ENCODE assay signal across 19 cellular contexts in the genomic region with DNA sequence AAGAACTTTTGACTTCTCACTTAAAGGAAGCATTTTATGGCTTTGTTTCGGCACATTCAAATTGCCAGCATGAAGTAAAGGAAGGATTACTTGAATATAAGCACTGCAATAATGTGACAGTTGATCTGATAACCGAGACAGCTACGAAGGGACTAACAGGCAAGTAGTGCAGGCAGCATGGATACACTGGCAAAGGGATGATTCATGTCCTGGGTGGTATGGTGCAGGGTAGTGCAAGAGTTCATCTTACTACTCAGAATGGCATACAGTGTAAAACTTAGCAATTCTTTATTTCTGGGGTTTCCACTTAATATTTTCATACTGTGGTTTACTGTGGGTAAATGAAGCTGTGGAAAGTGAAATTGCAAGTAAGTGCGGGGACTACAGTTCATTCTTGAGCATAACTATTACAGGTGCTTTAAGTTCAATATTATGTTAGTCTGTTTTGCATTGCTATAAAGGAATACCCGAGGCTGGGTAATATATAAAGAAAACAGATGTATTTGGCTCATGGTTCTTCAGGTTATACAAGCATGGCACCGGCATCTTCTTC.
DNase-seq lines count a peak whose midpoint lies in the region; ATAC-seq and TF ChIP-seq lines count a peak whose summit lies in the region.
"Had no signal": no experiment of that assay in that cellular context is flagged by ENCODE, and none has a peak within 500 bp of the region (broad histone marks: within the 10 kb centered on the region; RNA-seq: fewer than 3 reads in every experiment).

No MANE protein-coding gene starts in this region.

- H3K4me3 ChIP-seq in OCI-LY7 (ENCODE audit: low read depth, low read length, poor library complexity, severe bottlenecking) (no peak overlapping the region), smooth muscle cell (no peak overlapping the region)
- H3K4me3 ChIP-seq: hepatocyte had no signal

- H3K27me3 ChIP-seq in smooth muscle cell (ENCODE audit: low read depth): no peaks in the 10 kb centered on the region
- H3K27me3 ChIP-seq: hepatocyte had no signal

- WGBS in smooth muscle cell (ENCODE audit: low lambda C conversion rate): 62% methylated on average over 6 of the region's 6 CpGs

- H4K20me1 ChIP-seq in OCI-LY7 (ENCODE audit: insufficient read depth, low read length): no peaks in the 10 kb centered on the region
- no peaks in the 10 kb centered on the region for H4K20me1 ChIP-seq in smooth muscle cell (ENCODE audit: low read depth)

- H3K4me1 Mint-ChIP-seq in activated T-helper 1 cell treated with anti-CD3 and anti-CD28 coated beads, Interleukin-12 subunit alpha, Interleukin-12 subunit beta, Interleukin-2, Interleukin-4 antibody, amounts not matched to agents 30 ng/mL and 10 ng/mL and 1 ng/mL, durations not matched to agents 14 hours and 24 hours and 36 hours (ENCODE audit: low read depth): no peaks in the 10 kb centered on the region
- H3K4me1 Mint-ChIP-seq: activated B cell treated with CpG ODN at 0.5 μM for 24 hours; naive thymus-derived CD8-positive, alpha-beta T cell had no signal

- DNase-seq in OCI-LY7 (ENCODE audit: low spot score) (no peak), smooth muscle cell (lab: John Stamatoyannopoulos, UW; ENCODE audit: unreplicated experiment) (no peak), foreskin melanocyte (no peak), DMS153 (lab: John Stamatoyannopoulos, UW) (no peak)
- DNase-seq in activated T-helper 1 cell treated with anti-CD3 and anti-CD28 coated beads, Interleukin-12 subunit alpha, Interleukin-12 subunit beta, Interleukin-2, Interleukin-4 antibody, amounts not matched to agents 30 ng/mL and 10 ng/mL and 1 ng/mL, durations not matched to agents 14 hours and 24 hours and 36 hours (ENCODE audit: low spot score): no peak
- DNase-seq: activated B cell treated with CpG ODN at 0.5 μM for 24 hours; activated CD8-positive, alpha-beta memory T cell treated with anti-CD3 and anti-CD28 coated beads for 24 hours; caudate nucleus; effector CD8-positive, alpha-beta T cell; KBM-7; naive thymus-derived CD8-positive, alpha-beta T cell; NCI-H1105 treated with DMSO at 0.1 percent for 48 hours; NCI-H2171; small intestine; T-helper 2 cell had no signal

- H3K9ac ChIP-seq in smooth muscle cell (ENCODE audit: low read depth): no peak overlapping the region

- H3K4me3 Mint-ChIP-seq in activated T-helper 1 cell treated with anti-CD3 and anti-CD28 coated beads, Interleukin-12 subunit alpha, Interleukin-12 subunit beta, Interleukin-2, Interleukin-4 antibody, amounts not matched to agents 30 ng/mL and 10 ng/mL and 1 ng/mL, durations not matched to agents 14 hours and 24 hours and 36 hours: no peak overlapping the region
- H3K4me3 Mint-ChIP-seq: activated B cell treated with CpG ODN at 0.5 μM for 24 hours; naive thymus-derived CD8-positive, alpha-beta T cell had no signal

- H3K27ac ChIP-seq in OCI-LY7 (ENCODE audit: low read depth, low read length, poor library complexity, severe bottlenecking): no peak overlapping the region
- H3K27ac ChIP-seq in smooth muscle cell (ENCODE audit: low read depth): no peak overlapping the region
- H3K27ac ChIP-seq: hepatocyte had no signal

- ATAC-seq in GM18511 (IDR thresholded peaks at IDR 0.05; ENCODE audit: unreplicated experiment) (peak; percentile 47), HG02798 (IDR thresholded peaks at IDR 0.05; ENCODE audit: poor library complexity, unreplicated experiment) (peak; percentile 61)
- ATAC-seq: naive thymus-derived CD8-positive, alpha-beta T cell had no signal

- H3K27me3 Mint-ChIP-seq in activated T-helper 1 cell treated with anti-CD3 and anti-CD28 coated beads, Interleukin-12 subunit alpha, Interleukin-12 subunit beta, Interleukin-2, Interleukin-4 antibody, amounts not matched to agents 30 ng/mL and 10 ng/mL and 1 ng/mL, durations not matched to agents 14 hours and 24 hours and 36 hours (ENCODE audit: insufficient read depth): no peaks in the 10 kb centered on the region
- H3K27me3 Mint-ChIP-seq: activated B cell treated with CpG ODN at 0.5 μM for 24 hours; naive thymus-derived CD8-positive, alpha-beta T cell had no signal

- no peak overlapping the region for H3K27ac Mint-ChIP-seq in activated T-helper 1 cell treated with anti-CD3 and anti-CD28 coated beads, Interleukin-12 subunit alpha, Interleukin-12 subunit beta, Interleukin-2, Interleukin-4 antibody, amounts not matched to agents 30 ng/mL and 10 ng/mL and 1 ng/mL, durations not matched to agents 14 hours and 24 hours and 36 hours
- H3K27ac Mint-ChIP-seq: activated B cell treated with CpG ODN at 0.5 μM for 24 hours; activated T-helper 2 cell treated with anti-CD3 and anti-CD28 coated beads, Interferon-gamma antibody, Interleukin-2, Interleukin-4, amounts not matched to agents 10 μg/mL and 5 μg/mL and 100 μg/mL, durations not matched to agents 14 hours and 24 hours and 36 hours had no signal

- CTCF ChIA-PET in OCI-LY7 (lab: Charles Lee; ENCODE audit: unreplicated experiment): no interaction called here

- intact Hi-C loops in OCI-LY7 (cut with micrococcal nuclease; ENCODE audit: unreplicated experiment): no loop called here
- intact Hi-C loops in activated T-helper 1 cell treated with anti-CD3 and anti-CD28 coated beads, Interleukin-12 subunit alpha, Interleukin-12 subunit beta, Interleukin-2, Interleukin-4 antibody, amounts not matched to agents 30 ng/mL and 10 ng/mL and 1 ng/mL, durations not matched to agents 14 hours and 24 hours and 36 hours (cut with micrococcal nuclease): no loop called here

- no peaks in the 10 kb centered on the region for H3K36me3 Mint-ChIP-seq in activated T-helper 1 cell treated with anti-CD3 and anti-CD28 coated beads, Interleukin-12 subunit alpha, Interleukin-12 subunit beta, Interleukin-2, Interleukin-4 antibody, amounts not matched to agents 30 ng/mL and 10 ng/mL and 1 ng/mL, durations not matched to agents 14 hours and 24 hours and 36 hours (ENCODE audit: low read depth)
- H3K36me3 Mint-ChIP-seq: naive thymus-derived CD8-positive, alpha-beta T cell had no signal

- H3K79me2 ChIP-seq in OCI-LY7 (ENCODE audit: insufficient read depth, low read depth, low read length): no peaks in the 10 kb centered on the region
- H3K79me2 ChIP-seq in smooth muscle cell (ENCODE audit: low read depth): no peaks in the 10 kb centered on the region
- H3K79me2 ChIP-seq: hepatocyte had no signal

- H3K4me1 ChIP-seq in OCI-LY7 (ENCODE audit: insufficient read depth, low read length, poor library complexity, severe bottlenecking) (no peaks in the 10 kb centered on the region), smooth muscle cell (ENCODE audit: low read depth) (no peaks in the 10 kb centered on the region)

- H2AFZ ChIP-seq in OCI-LY7 (ENCODE audit: low read length): no peak overlapping the region
- peak overlapping the region; percentile 45 for H2AFZ ChIP-seq in smooth muscle cell (ENCODE audit: low read depth)
- H2AFZ ChIP-seq: hepatocyte had no signal

- no peaks in the 10 kb centered on the region for H3K9me3 Mint-ChIP-seq in activated T-helper 1 cell treated with anti-CD3 and anti-CD28 coated beads, Interleukin-12 subunit alpha, Interleukin-12 subunit beta, Interleukin-2, Interleukin-4 antibody, amounts not matched to agents 30 ng/mL and 10 ng/mL and 1 ng/mL, durations not matched to agents 14 hours and 24 hours and 36 hours
- H3K9me3 Mint-ChIP-seq: activated T-helper 2 cell treated with anti-CD3 and anti-CD28 coated beads, Interferon-gamma antibody, Interleukin-2, Interleukin-4, amounts not matched to agents 10 μg/mL and 5 μg/mL and 100 μg/mL, durations not matched to agents 14 hours and 24 hours and 36 hours had no signal

- H3K36me3 ChIP-seq in OCI-LY7 (ENCODE audit: insufficient read depth, low read length): no peaks in the 10 kb centered on the region
- no peaks in the 10 kb centered on the region for H3K36me3 ChIP-seq in smooth muscle cell (ENCODE audit: low read depth)

- H3K4me2 ChIP-seq in OCI-LY7 (ENCODE audit: low read length) (peak overlapping the region; percentile 26; the same call in 1 of the 2 replicates), smooth muscle cell (no peak overlapping the region)
- H3K4me2 ChIP-seq: hepatocyte had no signal

- no TSS peak for BruUV-seq in OCI-LY7 (replicated peaks; lab: Mats Ljungman, UMichigan)

- H3K9me2 ChIP-seq in OCI-LY7 (ENCODE audit: insufficient read depth, low read length): no peaks in the 10 kb centered on the region

- H3F3A ChIP-seq in smooth muscle cell (ENCODE audit: low read depth): no peaks in the 10 kb centered on the region

- TF ChIP-seq CTCF in OCI-LY7 (conservative IDR thresholded peaks at IDR 0.05; ENCODE audit: low read length) (no peak), smooth muscle cell (IDR thresholded peaks at IDR 0.05; ENCODE audit: borderline replicate concordance, insufficient read depth, poor library complexity, severe bottlenecking) (no peak)

- POLR2A ChIA-PET in OCI-LY7 (lab: Charles Lee): no interaction called here

- H3K9me3 ChIP-seq in OCI-LY7 (ENCODE audit: low read length): no peaks in the 10 kb centered on the region
- no peaks in the 10 kb centered on the region for H3K9me3 ChIP-seq in smooth muscle cell (replicated peaks; ENCODE audit: low read depth)
